ENCODE assay signal across 8 cellular contexts in genomic region chr6:124888581-124889371, GRCh38.
DNase-seq lines count a peak whose midpoint lies in the region; ATAC-seq and TF ChIP-seq lines count a peak whose summit lies in the region.
"Had no signal": no experiment of that assay in that cellular context is flagged by ENCODE, and none has a peak within 500 bp of the region (broad histone marks: within the 10 kb centered on the region; RNA-seq: fewer than 3 reads in every experiment).

No MANE protein-coding gene starts in this region.

- H3K4me1 Mint-ChIP-seq in activated T-helper 2 cell treated with anti-CD3 and anti-CD28 coated beads, Interferon-gamma antibody, Interleukin-2, Interleukin-4, amounts not matched to agents 10 μg/mL and 5 μg/mL and 100 μg/mL, durations not matched to agents 14 hours and 24 hours and 36 hours (ENCODE audit: low read depth): peaks cover 11% of the 10 kb centered on the region
- H3K4me1 Mint-ChIP-seq in naive thymus-derived CD8-positive, alpha-beta T cell: peaks cover 10 to 15% (median 12%) of the 10 kb centered on the region in 4 donors

- no peak for DNase-seq in activated T-helper 2 cell treated with anti-CD3 and anti-CD28 coated beads, Interferon-gamma antibody, Interleukin-2, Interleukin-4, amounts not matched to agents 10 μg/mL and 5 μg/mL and 100 μg/mL, durations not matched to agents 14 hours and 24 hours and 36 hours (ENCODE audit: low spot score)
- no peak for DNase-seq in naive thymus-derived CD8-positive, alpha-beta T cell
- no peak for DNase-seq in NCI-H345 treated with DMSO at 0.1 percent for 48 hours (lab: John Stamatoyannopoulos, UW; ENCODE audit: unreplicated experiment)
- no peak for DNase-seq in DMS153 treated with DMSO at 0.1 percent for 48 hours (lab: John Stamatoyannopoulos, UW; ENCODE audit: unreplicated experiment)

- ATAC-seq in GM18505 (IDR thresholded peaks at IDR 0.05; ENCODE audit: unreplicated experiment) (peak; percentile 65), HG02588 (IDR thresholded peaks at IDR 0.05; ENCODE audit: unreplicated experiment) (peak; percentile 51), SK-N-SH treated with all-trans-retinoic acid at 6 μM for 48 hours (no peak)
- ATAC-seq in naive thymus-derived CD8-positive, alpha-beta T cell: no peak
- ATAC-seq: GM12878 had no signal

- no peaks in the 10 kb centered on the region for H3K9me3 Mint-ChIP-seq in activated T-helper 2 cell treated with anti-CD3 and anti-CD28 coated beads, Interferon-gamma antibody, Interleukin-2, Interleukin-4, amounts not matched to agents 10 μg/mL and 5 μg/mL and 100 μg/mL, durations not matched to agents 14 hours and 24 hours and 36 hours
- H3K9me3 Mint-ChIP-seq in naive thymus-derived CD8-positive, alpha-beta T cell: peaks cover 0 to 1% (median 0%) of the 10 kb centered on the region in 9 donors

- no peaks in the 10 kb centered on the region for H3K27me3 Mint-ChIP-seq in activated T-helper 2 cell treated with anti-CD3 and anti-CD28 coated beads, Interferon-gamma antibody, Interleukin-2, Interleukin-4, amounts not matched to agents 10 μg/mL and 5 μg/mL and 100 μg/mL, durations not matched to agents 14 hours and 24 hours and 36 hours (ENCODE audit: low read depth)
- no peaks in the 10 kb centered on the region for H3K27me3 Mint-ChIP-seq in naive thymus-derived CD8-positive, alpha-beta T cell

- POLR2A ChIA-PET in naive thymus-derived CD8-positive, alpha-beta T cell (lab: Charles Lee): no interaction called here

- H3K27ac Mint-ChIP-seq in activated T-helper 2 cell treated with anti-CD3 and anti-CD28 coated beads, Interferon-gamma antibody, Interleukin-2, Interleukin-4, amounts not matched to agents 10 μg/mL and 5 μg/mL and 100 μg/mL, durations not matched to agents 14 hours and 24 hours and 36 hours: peak overlapping the region; percentile 0
- H3K27ac Mint-ChIP-seq in naive thymus-derived CD8-positive, alpha-beta T cell: peak overlapping the region in 5 of 10 donors; percentile 4 to 47 (median 26)

- H3K36me3 Mint-ChIP-seq in activated T-helper 2 cell treated with anti-CD3 and anti-CD28 coated beads, Interferon-gamma antibody, Interleukin-2, Interleukin-4, amounts not matched to agents 10 μg/mL and 5 μg/mL and 100 μg/mL, durations not matched to agents 14 hours and 24 hours and 36 hours (ENCODE audit: low read depth): no peaks in the 10 kb centered on the region
- no peaks in the 10 kb centered on the region for H3K36me3 Mint-ChIP-seq in naive thymus-derived CD8-positive, alpha-beta T cell

- TF ChIP-seq POLR2A in GM18505 (IDR thresholded peaks at IDR 0.05; ENCODE audit: borderline replicate concordance, extremely low read depth, insufficient read depth, insufficient read length): no peak

- H3K4me3 Mint-ChIP-seq in activated T-helper 2 cell treated with anti-CD3 and anti-CD28 coated beads, Interferon-gamma antibody, Interleukin-2, Interleukin-4, amounts not matched to agents 10 μg/mL and 5 μg/mL and 100 μg/mL, durations not matched to agents 14 hours and 24 hours and 36 hours (ENCODE audit: low read depth): peak overlapping the region; percentile 19
- H3K4me3 Mint-ChIP-seq in naive thymus-derived CD8-positive, alpha-beta T cell: peak overlapping the region; percentile 12 to 75 (median 50)

- intact Hi-C loops in activated T-helper 2 cell treated with anti-CD3 and anti-CD28 coated beads, Interferon-gamma antibody, Interleukin-2, Interleukin-4, amounts not matched to agents 10 μg/mL and 5 μg/mL and 100 μg/mL, durations not matched to agents 14 hours and 24 hours and 36 hours (cut with micrococcal nuclease): no loop called here

TF ChIP-seq in SK-N-SH treated with all-trans-retinoic acid at 6 μM for 48 hours, 23 proteins besides CTCF, POLR2A, EP300 and RAD21:
- TF ChIP-seq ISL1 (CRISPR knock-in tag; IDR thresholded peaks at IDR 0.05) (no peak), ZC3H10 (CRISPR knock-in tag; IDR thresholded peaks at IDR 0.05) (no peak), RARB (CRISPR knock-in tag; IDR thresholded peaks at IDR 0.05) (no peak), ZFP3 (CRISPR knock-in tag; IDR thresholded peaks at IDR 0.05) (no peak), CSDC2 (CRISPR knock-in tag; IDR thresholded peaks at IDR 0.05) (no peak), GLIS3 (CRISPR knock-in tag; IDR thresholded peaks at IDR 0.05) (no peak), ZNF70 (CRISPR knock-in tag; IDR thresholded peaks at IDR 0.05) (no peak), BACH2 (CRISPR knock-in tag; IDR thresholded peaks at IDR 0.05; ENCODE audit: borderline replicate concordance) (no peak), OSR1 (CRISPR knock-in tag; IDR thresholded peaks at IDR 0.05) (no peak), TSHZ2 (CRISPR knock-in tag; IDR thresholded peaks at IDR 0.05) (no peak), ZNF565 (CRISPR knock-in tag; conservative IDR thresholded peaks at IDR 0.05; ENCODE audit: low read depth) (no peak)

Comparison
In these comparisons a context has a peak if more than half of its experiments do, and no peak if none do; other contexts are left out.
1. ATAC-seq: peak in GM18505 (single experiment) and HG02588 (single experiment); none in naive thymus-derived CD8-positive, alpha-beta T cell (0 of 2) and SK-N-SH treated with all-trans-retinoic acid at 6 μM for 48 hours (single experiment).